Comparison of ENCODE assay signal across 1 cellular context in genomic region chr5:51986733-51987132, GRCh38.
TF ChIP-seq lines count a peak whose summit lies in the region.

No MANE protein-coding gene starts in this region.

TF ChIP-seq in SK-N-SH treated with all-trans-retinoic acid at 6 μM for 48 hours, 23 proteins besides CTCF, POLR2A, EP300 and RAD21 (continued from another document):
- TF ChIP-seq PATZ1 (CRISPR knock-in tag; IDR thresholded peaks at IDR 0.05; ENCODE audit: borderline replicate concordance) (no peak), ZNF70 (CRISPR knock-in tag; IDR thresholded peaks at IDR 0.05) (no peak)
TF ChIP-seq in SK-N-SH treated with all-trans-retinoic acid at 6 μM for 48 hours: peak in this region for 0.
